ENCODE assay signal across 1 cellular context in genomic region chr9:106309925-106310324, GRCh38.
TF ChIP-seq lines count a peak whose summit lies in the region.

No MANE protein-coding gene starts in this region.

TF ChIP-seq in GM12878, 131 proteins besides CTCF, POLR2A, EP300 and RAD21 (continued from another document):
- TF ChIP-seq CUX1 (IDR thresholded peaks at IDR 0.05; ENCODE audit: insufficient replicate concordance, low read depth, low read length) (peak; percentile 10), MTA2 (IDR thresholded peaks at IDR 0.05; ENCODE audit: low read depth) (peak; percentile 91), SPI1 (IDR thresholded peaks at IDR 0.05; ENCODE audit: borderline replicate concordance, insufficient read depth, low read depth, low read length) (no peak), PRDM15 (CRISPR knock-in tag; IDR thresholded peaks at IDR 0.05) (no peak), DPF2 (IDR thresholded peaks at IDR 0.05) (peak; percentile 21; the same call in 1 of the 2 replicates), IKZF2 (IDR thresholded peaks at IDR 0.05) (peak in 1 of 2 experiments; percentile 48; a peak in 3 of 4 replicates), EZH2 (IDR thresholded peaks at IDR 0.05; ENCODE audit: borderline replicate concordance, control insufficient read depth, low read depth, low read length) (no peak), RELB (IDR thresholded peaks at IDR 0.05; ENCODE audit: low read depth) (peak; percentile 32; the same call in 1 of the 2 replicates), IKZF1 (conservative IDR thresholded peaks at IDR 0.05) (peak; percentile 17), ZNF217 (IDR thresholded peaks at IDR 0.05) (peak; percentile 63), ZNF24 (IDR thresholded peaks at IDR 0.05) (0 out of 2 replicates have a peak, but pooled peaks have one; percentile 6)
